18 cellular contexts compared by ENCODE assay signal in the genomic region with DNA sequence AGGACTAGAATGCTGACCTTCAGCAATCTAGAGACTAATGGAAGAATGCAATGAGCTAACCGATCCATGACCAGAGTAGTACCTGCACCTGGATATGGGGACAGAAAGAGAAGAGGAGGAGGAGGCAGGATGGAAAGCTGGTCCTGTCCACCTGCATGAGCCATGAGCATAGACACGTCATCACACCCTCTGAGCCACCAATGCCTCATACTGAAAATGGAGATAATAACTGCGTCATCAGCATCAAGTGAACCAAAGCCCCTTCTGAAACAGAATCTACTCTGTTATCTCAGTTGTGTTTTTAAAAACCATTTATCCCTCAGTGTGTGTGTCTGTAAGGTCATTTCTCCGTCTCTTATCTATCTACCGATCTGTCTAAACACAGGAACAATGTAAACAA.
DNase-seq lines count a peak whose midpoint lies in the region; ATAC-seq, FAIRE-seq and TF ChIP-seq lines count a peak whose summit lies in the region.
"Had no signal": no experiment of that assay in that cellular context is flagged by ENCODE, and none has a peak within 500 bp of the region (broad histone marks: within the 10 kb centered on the region; RNA-seq: fewer than 3 reads in every experiment).

No MANE protein-coding gene starts in this region.

- H4K20me1 ChIP-seq in HepG2 (ENCODE audit: insufficient read depth, low read length), result no peaks in the 10 kb centered on the region
- no peaks in the 10 kb centered on the region for H4K20me1 ChIP-seq in H1 (replicated peaks in 1 of 2; ENCODE audit: control insufficient read depth in 1 of 2, insufficient read depth in 2 of 2, low read length in 2 of 2)

- no peak overlapping the region for H2BK5ac ChIP-seq in H1 (ENCODE audit: low read depth, low read length)

- no peak overlapping the region for H4K91ac ChIP-seq in H1 (replicated peaks; ENCODE audit: insufficient read length, low read length)

- H3K4me3 ChIP-seq in HepG2 (replicated peaks in 1 of 3; ENCODE audit: insufficient read depth in 1 of 3, low read depth in 2 of 3, low read length in 3 of 3), result no peak overlapping the region
- H3K4me3 ChIP-seq in right lobe of liver, result no peak overlapping the region
- no peak overlapping the region for H3K4me3 ChIP-seq in H1 (ENCODE audit: extremely low read depth in 1 of 4, insufficient read depth in 2 of 4, low read depth in 3 of 4, low read length in 4 of 4)
- no peak overlapping the region for H3K4me3 ChIP-seq in vagina
- H3K4me3 ChIP-seq: GM23338 had no signal

- no peak for FAIRE-seq in HepG2 (lab: Jason Lieb, UNC)
- FAIRE-seq in H1 (lab: Jason Lieb, UNC), result no peak
- FAIRE-seq: GM12891, H54 had no signal

- no peak overlapping the region for H3K9ac ChIP-seq in HepG2 (ENCODE audit: insufficient read depth, low read depth, low read length)
- H3K9ac ChIP-seq in H1 (replicated peaks in 1 of 4; ENCODE audit: extremely low read depth in 1 of 4, low read depth in 3 of 4, low read length in 3 of 4), result no peak overlapping the region

- no peaks in the 10 kb centered on the region for H3K9me3 Mint-ChIP-seq in T-helper 2 cell treated with Interferon-gamma antibody and Interleukin-4, amounts not matched to agents 5 μg/mL and 100 μg/mL, for 36 hours
- H3K9me3 Mint-ChIP-seq: GM23338 had no signal

- TF ChIP-seq RAD21 in HepG2 (CRISPR knock-in tag; IDR thresholded peaks at IDR 0.05) (no peak), H1 (IDR thresholded peaks at IDR 0.05 in 1 of 2, conservative IDR thresholded peaks at IDR 0.05 in 1 of 2; ENCODE audit: low read depth in 2 of 2, low read length in 2 of 2) (no peak)

- H3K79me2 ChIP-seq in HepG2 (ENCODE audit: insufficient read depth, low read length), result no peaks in the 10 kb centered on the region
- H3K79me2 ChIP-seq in H1 (ENCODE audit: control insufficient read depth in 1 of 2, insufficient read depth in 2 of 2, low read length in 2 of 2), result no peaks in the 10 kb centered on the region

- POLR2A ChIA-PET in HepG2 (lab: Yijun Ruan, JAX), result no interaction called here
- POLR2A ChIA-PET in H1 (lab: Charles Lee; ENCODE audit: partially characterized antibody), result no interaction called here

- no peak for DNase-seq in HepG2 (ENCODE audit: low spot score)
- DNase-seq in right lobe of liver, result no peak
- peak; percentile 29 for DNase-seq in T-helper 2 cell treated with Interferon-gamma antibody and Interleukin-4, amounts not matched to agents 5 μg/mL and 100 μg/mL, for 36 hours (ENCODE audit: low spot score)
- no peak for DNase-seq in H1 (ENCODE audit: low read depth in 1 of 2, low spot score in 2 of 2)
- DNase-seq in vagina (ENCODE audit: extremely low spot score in 2 of 2), result no peak
- no peak for DNase-seq in GM19240 (ENCODE audit: insufficient read length, low spot score)
- no peak for DNase-seq in caudate nucleus (lab: John Stamatoyannopoulos, UW)
- DNase-seq: Calu3; CD4-positive, alpha-beta memory T cell; COR-L47; DMS53; DMS79 treated with DMSO at 0.1 percent for 48 hours; GF-D8; HCEC 1CT had no signal

- CTCF ChIA-PET in HepG2 (lab: Yijun Ruan, JAX; ENCODE audit: low intra/inter-chr PET ratio, low total read pairs) (no interaction called here), H1 (lab: Charles Lee; ENCODE audit: partially characterized antibody) (no interaction called here)

- no peak overlapping the region for H3K18ac ChIP-seq in H1 (ENCODE audit: extremely low read depth, low read length)

- ATAC-seq in HepG2, result no peak
- ATAC-seq in right lobe of liver, result no peak
- no peak for ATAC-seq in GM21717 (IDR thresholded peaks at IDR 0.05; ENCODE audit: unreplicated experiment)
- ATAC-seq: GM23338 had no signal

- no peak overlapping the region for H3K4ac ChIP-seq in H1 (replicated peaks; ENCODE audit: insufficient read length, low read depth, low read length)

- TF ChIP-seq EP300 in HepG2 (IDR thresholded peaks at IDR 0.05; ENCODE audit: low read depth in 2 of 2, low read length in 2 of 2) (no peak), HepG2 (CRISPR knock-in tag; IDR thresholded peaks at IDR 0.05; ENCODE audit: borderline replicate concordance) (no peak), H1 (IDR thresholded peaks at IDR 0.05; ENCODE audit: borderline replicate concordance in 1 of 2, low read depth in 2 of 2, low read length in 2 of 2) (no peak)

- no peak overlapping the region for H2BK20ac ChIP-seq in H1 (ENCODE audit: low read length)

- WGBS in HepG2 (ENCODE audit: low lambda C conversion rate), result 24% methylated on average over 4 of the region's 5 CpGs
- 48% methylated on average over 5 of the region's 5 CpGs for WGBS in right lobe of liver (ENCODE audit: insufficient coverage, low coverage, low lambda C conversion rate, missing lambda C conversion rate)
- WGBS in H1 (ENCODE audit: extremely low coverage in 1 of 2, insufficient coverage in 1 of 2, insufficient read length in 1 of 2, insufficient replicate concordance in 2 of 2, low coverage in 1 of 2, low lambda C conversion rate in 2 of 2, missing lambda C conversion rate in 1 of 2), 2 experiments, result 93% methylated on average over 5 of the region's 5 CpGs; no CpG with 5 or more reads in 1 of the 2 experiments

- H2AFZ ChIP-seq in HepG2 (ENCODE audit: low read length), result no peak overlapping the region
- no peak overlapping the region for H2AFZ ChIP-seq in H1 (ENCODE audit: low read length)

- no peaks in the 10 kb centered on the region for H3K23me2 ChIP-seq in H1 (ENCODE audit: low read depth, low read length)

- no peaks in the 10 kb centered on the region for H3K36me3 Mint-ChIP-seq in T-helper 2 cell treated with Interferon-gamma antibody and Interleukin-4, amounts not matched to agents 5 μg/mL and 100 μg/mL, for 36 hours (ENCODE audit: low read depth)
- H3K36me3 Mint-ChIP-seq: CD4-positive, alpha-beta memory T cell had no signal

- H2BK15ac ChIP-seq in H1 (ENCODE audit: low read length), result no peak overlapping the region

- H2BK120ac ChIP-seq in H1 (replicated peaks; ENCODE audit: low read depth, low read length), result no peak overlapping the region

- H3K4me2 ChIP-seq in HepG2 (ENCODE audit: low read depth, low read length) (no peak overlapping the region), H1 (ENCODE audit: insufficient read depth in 1 of 2, low read depth in 2 of 2, low read length in 2 of 2) (no peak overlapping the region)
- H3K4me2 ChIP-seq: GM23338 had no signal

- H2AK5ac ChIP-seq in H1 (ENCODE audit: low read depth, low read length), result no peak overlapping the region

- H3K36me3 ChIP-seq in HepG2 (replicated peaks in 1 of 2; ENCODE audit: control insufficient read depth in 1 of 2, insufficient read depth in 2 of 2, low read length in 2 of 2), result no peaks in the 10 kb centered on the region
- H3K36me3 ChIP-seq in right lobe of liver, result no peaks in the 10 kb centered on the region
- H3K36me3 ChIP-seq in H1 (ENCODE audit: control insufficient read depth in 2 of 4, insufficient read depth in 4 of 4, low read length in 3 of 4), result no peaks in the 10 kb centered on the region
- H3K36me3 ChIP-seq in vagina, result no peaks in the 10 kb centered on the region

- H2BK12ac ChIP-seq in H1 (ENCODE audit: low read depth, low read length), result 0 out of 2 replicates have a peak overlapping the region, but pooled peaks have one; percentile 10

- H3K56ac ChIP-seq in H1 (replicated peaks; ENCODE audit: insufficient read length, low read depth, low read length), result no peak overlapping the region

- H3K27me3 Mint-ChIP-seq in T-helper 2 cell treated with Interferon-gamma antibody and Interleukin-4, amounts not matched to agents 5 μg/mL and 100 μg/mL, for 36 hours (ENCODE audit: low read depth), result no peaks in the 10 kb centered on the region
- H3K27me3 Mint-ChIP-seq: CD4-positive, alpha-beta memory T cell had no signal

- in situ Hi-C loops in HepG2 (cut with HindIII; ENCODE audit: extremely low pct_ligation_motif_present, low pct_unique_long_range_greater_than_20kb), result no loop called here

- peaks cover 27% of the 10 kb centered on the region for H3K4me1 Mint-ChIP-seq in T-helper 2 cell treated with Interferon-gamma antibody and Interleukin-4, amounts not matched to agents 5 μg/mL and 100 μg/mL, for 36 hours (ENCODE audit: low read depth)

- H3K14ac ChIP-seq in H1 (ENCODE audit: insufficient read length), result no peak overlapping the region

- no peaks in the 10 kb centered on the region for H3K9me3 ChIP-seq in HepG2 (ENCODE audit: low read length)
- H3K9me3 ChIP-seq in right lobe of liver, result no peaks in the 10 kb centered on the region
- no peaks in the 10 kb centered on the region for H3K9me3 ChIP-seq in H1 (ENCODE audit: insufficient read depth in 2 of 2, low read depth in 1 of 2, low read length in 1 of 2)
- H3K9me3 ChIP-seq in vagina, result no peaks in the 10 kb centered on the region

- no TSS peak for BruUV-seq in HepG2 (replicated peaks; lab: Mats Ljungman, UMichigan)

- H3K27ac ChIP-seq in HepG2 (ENCODE audit: extremely low read length, insufficient read depth, low read length) (no peak overlapping the region), right lobe of liver (no peak overlapping the region), H1 (ENCODE audit: low read depth, low read length) (no peak overlapping the region), vagina (peak overlapping the region; percentile 61), caudate nucleus (ENCODE audit: low read depth, low read length) (no peak overlapping the region)

- no peak for TF ChIP-seq CTCF in HepG2 (CRISPR knock-in tag; IDR thresholded peaks at IDR 0.05)
- no peak for TF ChIP-seq CTCF in right lobe of liver (IDR thresholded peaks at IDR 0.05)
- no peak for TF ChIP-seq CTCF in H1 (IDR thresholded peaks at IDR 0.05; ENCODE audit: control extremely low read depth in 1 of 3, insufficient read depth in 1 of 3, low read depth in 1 of 3, low read length in 3 of 3)
- no peak for TF ChIP-seq CTCF in vagina (IDR thresholded peaks at IDR 0.05)

- H3K27me3 ChIP-seq in HepG2 (ENCODE audit: control insufficient read depth in 1 of 2, insufficient read depth in 2 of 2, low read length in 2 of 2) (no peaks in the 10 kb centered on the region; a peak in 1 of 5 replicates), right lobe of liver (no peaks in the 10 kb centered on the region), H1 (replicated peaks in 1 of 4; ENCODE audit: control insufficient read depth in 3 of 4, extremely low read depth in 1 of 4, insufficient read depth in 3 of 4, low read length in 3 of 4) (no peaks in the 10 kb centered on the region; a peak in 1 of 7 replicates), vagina (no peaks in the 10 kb centered on the region)

- H4K5ac ChIP-seq in H1 (ENCODE audit: insufficient read length, low read depth, low read length), result no peak overlapping the region

- H3K4me1 ChIP-seq in HepG2 (ENCODE audit: insufficient read depth, low read length) (no peaks in the 10 kb centered on the region), right lobe of liver (no peaks in the 10 kb centered on the region), H1 (replicated peaks in 1 of 4; ENCODE audit: control insufficient read depth in 3 of 4, insufficient read depth in 4 of 4, low read length in 3 of 4) (peaks cover 0 to 3% (median 0%) of the 10 kb centered on the region in 4 experiments; a peak in 2 of 7 replicates), vagina (peaks cover 33% of the 10 kb centered on the region)

- H3K79me1 ChIP-seq in H1 (ENCODE audit: low read depth, low read length), result no peaks in the 10 kb centered on the region

- H4K8ac ChIP-seq in H1 (ENCODE audit: extremely low read depth, insufficient read depth, low read length), result no peak overlapping the region

- no peak overlapping the region for H3K27ac Mint-ChIP-seq in T-helper 2 cell treated with Interferon-gamma antibody and Interleukin-4, amounts not matched to agents 5 μg/mL and 100 μg/mL, for 36 hours
- H3K27ac Mint-ChIP-seq: CD4-positive, alpha-beta memory T cell; GM23338 had no signal

- intact Hi-C loops in HepG2 (cut with micrococcal nuclease; ENCODE audit: unreplicated experiment) (no loop called here), right lobe of liver (cut with DNase I) (no loop called here), vagina (cut with DNase I) (no loop called here)

- H3K23ac ChIP-seq in H1 (ENCODE audit: insufficient read length), result no peak overlapping the region

- no peak for TF ChIP-seq POLR2A in HepG2 (IDR thresholded peaks at IDR 0.05; ENCODE audit: insufficient read depth in 1 of 2, low read depth in 2 of 2, low read length in 2 of 2)
- no peak for TF ChIP-seq POLR2A in right lobe of liver (IDR thresholded peaks at IDR 0.05)
- no peak for TF ChIP-seq POLR2A in H1 (IDR thresholded peaks at IDR 0.05; ENCODE audit: control extremely low read depth in 1 of 2, low read depth in 2 of 2, low read length in 2 of 2)
- no peak for TF ChIP-seq POLR2A in vagina (IDR thresholded peaks at IDR 0.05)

- no peak overlapping the region for H3K4me3 Mint-ChIP-seq in T-helper 2 cell treated with Interferon-gamma antibody and Interleukin-4, amounts not matched to agents 5 μg/mL and 100 μg/mL, for 36 hours
- H3K4me3 Mint-ChIP-seq: GM23338 had no signal
